8 cellular contexts compared by ENCODE assay signal in the genomic region with DNA sequence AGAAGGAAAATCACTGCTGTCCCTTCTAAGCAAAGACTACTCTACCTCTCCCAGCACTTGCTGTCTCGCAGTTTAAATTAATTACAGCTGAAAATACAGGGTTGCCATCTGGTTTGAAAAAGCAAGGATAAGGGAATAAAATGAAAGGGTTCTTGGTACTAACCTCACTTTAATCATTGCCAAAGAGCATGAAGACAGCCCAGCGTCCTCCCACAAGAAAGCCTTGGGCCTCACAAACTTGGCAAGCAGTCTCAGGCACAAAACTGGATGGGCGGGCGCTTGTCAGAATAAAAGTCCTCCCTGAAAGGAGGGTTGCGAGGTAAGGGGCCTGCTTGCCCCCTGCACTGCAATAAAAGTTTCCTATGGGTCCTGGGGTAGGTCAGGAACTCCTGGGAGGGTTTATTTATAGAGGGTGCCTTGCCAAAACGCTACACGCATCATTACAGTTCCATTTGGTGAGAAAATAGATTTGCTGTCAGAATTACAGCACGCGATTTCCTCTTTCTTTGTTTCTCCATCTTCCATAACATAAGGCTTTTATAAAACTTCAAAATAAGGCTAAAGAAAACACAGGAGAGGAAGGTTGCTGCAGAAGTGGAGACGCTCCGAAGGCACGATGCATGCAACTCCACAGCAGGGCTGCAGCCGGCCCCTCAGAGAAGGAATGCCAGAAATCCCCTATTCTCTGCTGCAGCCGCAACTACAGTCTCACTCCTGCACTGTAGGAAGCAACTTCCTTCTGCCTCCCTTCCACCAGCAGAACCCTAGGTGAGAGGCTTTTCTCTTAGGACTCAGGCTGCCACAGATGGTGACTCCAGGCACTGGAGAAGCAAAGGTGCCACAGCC.
A peak's percentile ranks its signal among the peaks of the same experiment; 100 is the strongest.
DNase-seq lines count a peak whose midpoint lies in the region; ATAC-seq and TF ChIP-seq lines count a peak whose summit lies in the region.

No MANE protein-coding gene starts in this region.

- H3K4me1 ChIP-seq in neural progenitor cell: peaks cover 43% of the 10 kb centered on the region

- peak overlapping the region; percentile 66 for H3K4me3 Mint-ChIP-seq in WTC11
- peak overlapping the region; percentile 80 for H3K4me3 Mint-ChIP-seq in neural progenitor cell
- H3K4me3 Mint-ChIP-seq in activated CD8-positive, alpha-beta memory T cell treated with anti-CD3 and anti-CD28 coated beads, Interleukin-2, amount 10 ng/mL, durations not matched to agents 7 days and 5 days: no peak overlapping the region

- H3K4me1 Mint-ChIP-seq in WTC11: peaks cover 43% of the 10 kb centered on the region
- peaks cover 80% of the 10 kb centered on the region for H3K4me1 Mint-ChIP-seq in neural progenitor cell
- H3K4me1 Mint-ChIP-seq in activated CD8-positive, alpha-beta memory T cell treated with anti-CD3 and anti-CD28 coated beads, Interleukin-2, amount 10 ng/mL, durations not matched to agents 7 days and 5 days: peaks cover 17% of the 10 kb centered on the region

- peaks cover 99% of the 10 kb centered on the region for H3K79me2 ChIP-seq in neural progenitor cell (ENCODE audit: low read depth)

- no peak overlapping the region for H2AFZ ChIP-seq in neural progenitor cell (replicated peaks)

- POLR2A ChIA-PET in WTC11 (lab: Charles Lee): interaction anchor here (1.9 kb wide), 1 partner anchor 9 kb away, joined by 5 read pairs; no protein-coding TSS in a partner anchor

- peak; percentile 75 for DNase-seq in Daoy (ENCODE audit: low read depth)
- DNase-seq in WTC11 (ENCODE audit: low spot score): peak; percentile 56
- DNase-seq in foreskin fibroblast: peak; percentile 79 to 92
- peak; percentile 65 for DNase-seq in neural progenitor cell (ENCODE audit: low spot score)
- DNase-seq in SKM-1 treated with dmso at 0.1 percent for 144 hours (lab: John Stamatoyannopoulos, UW; ENCODE audit: unreplicated experiment): no peak
- DNase-seq in stimulated activated CD4-positive, alpha-beta T cell treated with anti-CD3 and anti-CD28 coated beads, Interleukin-2, amount 100 ng/mL, for 48 hours: no peak
- DNase-seq in activated CD8-positive, alpha-beta memory T cell treated with anti-CD3 and anti-CD28 coated beads, Interleukin-2, amount 10 ng/mL, durations not matched to agents 7 days and 5 days: no peak

- CTCF ChIA-PET in WTC11 (lab: Charles Lee): no interaction called here
- CTCF ChIA-PET in activated CD8-positive, alpha-beta memory T cell treated with anti-CD3 and anti-CD28 coated beads, Interleukin-2, amount 10 ng/mL, durations not matched to agents 7 days and 5 days (lab: Charles Lee): no interaction called here

- peaks cover 36% of the 10 kb centered on the region for H3F3A ChIP-seq in neural progenitor cell (ENCODE audit: low read depth)

- H3K27me3 Mint-ChIP-seq in WTC11 (ENCODE audit: low read depth) (no peaks in the 10 kb centered on the region), neural progenitor cell (ENCODE audit: insufficient read depth, low read depth) (peaks cover 2% of the 10 kb centered on the region)
- no peaks in the 10 kb centered on the region for H3K27me3 Mint-ChIP-seq in activated CD8-positive, alpha-beta memory T cell treated with anti-CD3 and anti-CD28 coated beads, Interleukin-2, amount 10 ng/mL, durations not matched to agents 7 days and 5 days

- no peaks in the 10 kb centered on the region for H3K9me3 ChIP-seq in neural progenitor cell (ENCODE audit: low read depth)

- TF ChIP-seq CTCF in WTC11 (IDR thresholded peaks at IDR 0.05) (no peak), foreskin fibroblast (IDR thresholded peaks at IDR 0.05; ENCODE audit: low read depth, low read length) (no peak), neural progenitor cell (IDR thresholded peaks at IDR 0.05) (no peak)

- H3K4me3 ChIP-seq in foreskin fibroblast (ENCODE audit: low read depth in 1 of 2, low read length in 2 of 2) (peak overlapping the region; percentile 30 to 51), neural progenitor cell (peak overlapping the region; percentile 49)

- peak overlapping the region; percentile 93 for H3K27ac ChIP-seq in neural progenitor cell

- H3K9me3 Mint-ChIP-seq in WTC11 (peaks cover 5% of the 10 kb centered on the region), neural progenitor cell (peaks cover 3% of the 10 kb centered on the region)
- no peaks in the 10 kb centered on the region for H3K9me3 Mint-ChIP-seq in activated CD8-positive, alpha-beta memory T cell treated with anti-CD3 and anti-CD28 coated beads, Interleukin-2, amount 10 ng/mL, durations not matched to agents 7 days and 5 days (ENCODE audit: low read depth)

- H3K27ac Mint-ChIP-seq in WTC11 (peak overlapping the region; percentile 93), neural progenitor cell (peak overlapping the region; percentile 94)
- no peak overlapping the region for H3K27ac Mint-ChIP-seq in activated CD8-positive, alpha-beta memory T cell treated with anti-CD3 and anti-CD28 coated beads, Interleukin-2, amount 10 ng/mL, durations not matched to agents 7 days and 5 days

- H3K36me3 Mint-ChIP-seq in WTC11 (peaks cover 6% of the 10 kb centered on the region), neural progenitor cell (peaks cover 38% of the 10 kb centered on the region)
- H3K36me3 Mint-ChIP-seq in activated CD8-positive, alpha-beta memory T cell treated with anti-CD3 and anti-CD28 coated beads, Interleukin-2, amount 10 ng/mL, durations not matched to agents 7 days and 5 days: peaks cover 20% of the 10 kb centered on the region

- H4K20me1 ChIP-seq in neural progenitor cell (ENCODE audit: low read depth): peaks cover 43% of the 10 kb centered on the region

- H3K9ac ChIP-seq in neural progenitor cell: peak overlapping the region; percentile 3

- peak overlapping the region; percentile 98 for H3K4me2 ChIP-seq in neural progenitor cell

- H3K27me3 ChIP-seq in neural progenitor cell: no peaks in the 10 kb centered on the region

- peak; percentile 57 for ATAC-seq in HG03354 (IDR thresholded peaks at IDR 0.05; ENCODE audit: poor library complexity, severe bottlenecking, unreplicated experiment)
- peak; percentile 83 for ATAC-seq in WTC11
- ATAC-seq in activated CD8-positive, alpha-beta memory T cell treated with anti-CD3 and anti-CD28 coated beads, Interleukin-2, amount 10 ng/mL, durations not matched to agents 7 days and 5 days: no peak

- no peaks in the 10 kb centered on the region for H3K36me3 ChIP-seq in neural progenitor cell

TF ChIP-seq in WTC11, 78 proteins besides CTCF, POLR2A, EP300 and RAD21:
- TF ChIP-seq, protein P1, sequence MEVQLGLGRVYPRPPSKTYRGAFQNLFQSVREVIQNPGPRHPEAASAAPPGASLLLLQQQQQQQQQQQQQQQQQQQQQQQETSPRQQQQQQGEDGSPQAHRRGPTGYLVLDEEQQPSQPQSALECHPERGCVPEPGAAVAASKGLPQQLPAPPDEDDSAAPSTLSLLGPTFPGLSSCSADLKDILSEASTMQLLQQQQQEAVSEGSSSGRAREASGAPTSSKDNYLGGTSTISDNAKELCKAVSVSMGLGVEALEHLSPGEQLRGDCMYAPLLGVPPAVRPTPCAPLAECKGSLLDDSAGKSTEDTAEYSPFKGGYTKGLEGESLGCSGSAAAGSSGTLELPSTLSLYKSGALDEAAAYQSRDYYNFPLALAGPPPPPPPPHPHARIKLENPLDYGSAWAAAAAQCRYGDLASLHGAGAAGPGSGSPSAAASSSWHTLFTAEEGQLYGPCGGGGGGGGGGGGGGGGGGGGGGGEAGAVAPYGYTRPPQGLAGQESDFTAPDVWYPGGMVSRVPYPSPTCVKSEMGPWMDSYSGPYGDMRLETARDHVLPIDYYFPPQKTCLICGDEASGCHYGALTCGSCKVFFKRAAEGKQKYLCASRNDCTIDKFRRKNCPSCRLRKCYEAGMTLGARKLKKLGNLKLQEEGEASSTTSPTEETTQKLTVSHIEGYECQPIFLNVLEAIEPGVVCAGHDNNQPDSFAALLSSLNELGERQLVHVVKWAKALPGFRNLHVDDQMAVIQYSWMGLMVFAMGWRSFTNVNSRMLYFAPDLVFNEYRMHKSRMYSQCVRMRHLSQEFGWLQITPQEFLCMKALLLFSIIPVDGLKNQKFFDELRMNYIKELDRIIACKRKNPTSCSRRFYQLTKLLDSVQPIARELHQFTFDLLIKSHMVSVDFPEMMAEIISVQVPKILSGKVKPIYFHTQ (CRISPR knock-in tag; IDR thresholded peaks at IDR 0.05): peak; percentile 53; the same call in 1 of the 2 replicates
- TF ChIP-seq IRF2 (CRISPR knock-in tag; IDR thresholded peaks at IDR 0.05; ENCODE audit: borderline replicate concordance, low read depth) (no peak), ZNF263 (CRISPR knock-in tag; IDR thresholded peaks at IDR 0.05; ENCODE audit: low read depth) (no peak)

Comparison
In these comparisons a context has a peak if more than half of its experiments do, and no peak if none do; other contexts are left out.
1. DNase-seq: peak in Daoy (single experiment), WTC11 (single experiment), foreskin fibroblast (2 of 2) and neural progenitor cell (single experiment); none in SKM-1 treated with dmso at 0.1 percent for 144 hours (single experiment), stimulated activated CD4-positive, alpha-beta T cell treated with anti-CD3 and anti-CD28 coated beads, Interleukin-2, amount 100 ng/mL, for 48 hours (0 of 2) and activated CD8-positive, alpha-beta memory T cell treated with anti-CD3 and anti-CD28 coated beads, Interleukin-2, amount 10 ng/mL, durations not matched to agents 7 days and 5 days (single experiment).